8 cellular contexts compared by ENCODE assay signal in genomic region chr15:94232107-94232506, GRCh38. TPM values are rescaled to one million over a fixed set of nuclear protein-coding genes. Genes with fewer than 3 reads are reported as not detected.
DNase-seq lines count a peak whose midpoint lies in the region; ATAC-seq and TF ChIP-seq lines count a peak whose summit lies in the region.

No MANE protein-coding gene starts in this region.

- peak overlapping the region; percentile 92 for H3K4me3 Mint-ChIP-seq in activated naive CD4-positive, alpha-beta T cell treated with anti-CD3 and anti-CD28 coated beads, Interleukin-2, amount 50 U/mL, for 24 hours
- peak overlapping the region; percentile 87 for H3K4me3 Mint-ChIP-seq in activated CD4-positive, alpha-beta memory T cell treated with anti-CD3 and anti-CD28 coated beads, Interleukin-2, amount 10 ng/mL, durations not matched to agents 7 days and 5 days

- H3K4me1 Mint-ChIP-seq in activated naive CD4-positive, alpha-beta T cell treated with anti-CD3 and anti-CD28 coated beads, Interleukin-2, amount 50 U/mL, for 24 hours: peaks cover 80% of the 10 kb centered on the region
- H3K4me1 Mint-ChIP-seq in activated CD4-positive, alpha-beta memory T cell treated with anti-CD3 and anti-CD28 coated beads, Interleukin-2, amount 10 ng/mL, durations not matched to agents 7 days and 5 days: peaks cover 78% of the 10 kb centered on the region

- TF ChIP-seq CTCF in kidney epithelial cell (IDR thresholded peaks at IDR 0.05; ENCODE audit: insufficient read depth, low read length, poor library complexity, severe bottlenecking) (no peak), upper lobe of left lung (IDR thresholded peaks at IDR 0.05) (no peak)

- POLR2A ChIA-PET in activated CD4-positive, alpha-beta memory T cell treated with anti-CD3 and anti-CD28 coated beads, Interleukin-2, amount 10 ng/mL, durations not matched to agents 7 days and 5 days (lab: Charles Lee): interaction anchor here (1.0 to 3.9 kb wide), 10 partner anchors 7 to 91 kb away, joined by 3 to 56 read pairs (median 8); no protein-coding TSS in a partner anchor

- no peak overlapping the region for H3K27ac Mint-ChIP-seq in activated naive CD4-positive, alpha-beta T cell treated with anti-CD3 and anti-CD28 coated beads, Interleukin-2, amount 50 U/mL, for 24 hours
- H3K27ac Mint-ChIP-seq in activated CD4-positive, alpha-beta memory T cell treated with anti-CD3 and anti-CD28 coated beads, Interleukin-2, amount 10 ng/mL, durations not matched to agents 7 days and 5 days: peak overlapping the region; percentile 66

- no peaks in the 10 kb centered on the region for H3K9me3 ChIP-seq in upper lobe of left lung

- no peaks in the 10 kb centered on the region for H3K36me3 Mint-ChIP-seq in activated naive CD4-positive, alpha-beta T cell treated with anti-CD3 and anti-CD28 coated beads, Interleukin-2, amount 50 U/mL, for 24 hours
- H3K36me3 Mint-ChIP-seq in activated CD4-positive, alpha-beta memory T cell treated with anti-CD3 and anti-CD28 coated beads, Interleukin-2, amount 10 ng/mL, durations not matched to agents 7 days and 5 days (ENCODE audit: low read depth): peaks cover 32% of the 10 kb centered on the region

- ATAC-seq in upper lobe of left lung (ENCODE audit: low FRiP score in 2 of 2) (no peak), GM21576 (IDR thresholded peaks at IDR 0.05; ENCODE audit: unreplicated experiment) (no peak)

- WGBS in upper lobe of left lung, 2 donors: 13 to 20% methylated on average over 9 of the region's 9 CpGs

- H3K27ac ChIP-seq in upper lobe of left lung: peak overlapping the region; percentile 84 to 89 (median 86)

- no peak for TF ChIP-seq EP300 in upper lobe of left lung (IDR thresholded peaks at IDR 0.05)

- peaks cover 8 to 57% (median 28%) of the 10 kb centered on the region in 4 donors for H3K4me1 ChIP-seq in upper lobe of left lung

- peaks cover 6% of the 10 kb centered on the region for H3K9me3 Mint-ChIP-seq in activated naive CD4-positive, alpha-beta T cell treated with anti-CD3 and anti-CD28 coated beads, Interleukin-2, amount 50 U/mL, for 24 hours
- no peaks in the 10 kb centered on the region for H3K9me3 Mint-ChIP-seq in activated CD4-positive, alpha-beta memory T cell treated with anti-CD3 and anti-CD28 coated beads, Interleukin-2, amount 10 ng/mL, durations not matched to agents 7 days and 5 days

- CTCF ChIA-PET in activated CD4-positive, alpha-beta memory T cell treated with anti-CD3 and anti-CD28 coated beads, Interleukin-2, amount 10 ng/mL, durations not matched to agents 7 days and 5 days (lab: Charles Lee): interaction anchor here (0.7 to 6.8 kb wide), 6 partner anchors 38 to 91 kb away, joined by 3 to 72 read pairs (median 12); no protein-coding TSS in a partner anchor

- DNase-seq in activated naive CD4-positive, alpha-beta T cell treated with anti-CD3 and anti-CD28 coated beads, Interleukin-2, amount 50 U/mL, for 16 hours: no peak
- no peak for DNase-seq in activated CD4-positive, alpha-beta memory T cell treated with anti-CD3 and anti-CD28 coated beads, Interleukin-2, amount 10 ng/mL, durations not matched to agents 7 days and 5 days
- DNase-seq in kidney epithelial cell (ENCODE audit: low read depth): no peak
- no peak for DNase-seq in upper lobe of left lung
- DNase-seq in amygdala (lab: John Stamatoyannopoulos, UW): no peak
- DNase-seq in NCI-H2171 (lab: John Stamatoyannopoulos, UW): no peak

- H3K27me3 ChIP-seq in kidney epithelial cell (ENCODE audit: control insufficient read depth, insufficient read depth, low read length) (no peaks in the 10 kb centered on the region), upper lobe of left lung (no peaks in the 10 kb centered on the region)

- H3K4me3 ChIP-seq in kidney epithelial cell (ENCODE audit: low read depth, low read length) (peak overlapping the region; percentile 68), upper lobe of left lung (peak overlapping the region; percentile 32 to 74 (median 62))

- H3K36me3 ChIP-seq in kidney epithelial cell (ENCODE audit: control insufficient read depth, insufficient read depth, low read length) (no peaks in the 10 kb centered on the region), upper lobe of left lung (no peaks in the 10 kb centered on the region)

- no peak for TF ChIP-seq POLR2A in upper lobe of left lung (IDR thresholded peaks at IDR 0.05)

- H3K27me3 Mint-ChIP-seq in activated naive CD4-positive, alpha-beta T cell treated with anti-CD3 and anti-CD28 coated beads, Interleukin-2, amount 50 U/mL, for 24 hours: no peaks in the 10 kb centered on the region
- H3K27me3 Mint-ChIP-seq in activated CD4-positive, alpha-beta memory T cell treated with anti-CD3 and anti-CD28 coated beads, Interleukin-2, amount 10 ng/mL, durations not matched to agents 7 days and 5 days: peaks cover 2% of the 10 kb centered on the region

RNA-seq across cellular contexts. Expression of gene MCTP2, which starts 0.7 kb away (rescaled TPM):
- total RNA-seq in activated CD4-positive, alpha-beta memory T cell treated with anti-CD3 and anti-CD28 coated beads, Interleukin-2, amount 10 ng/mL, durations not matched to agents 7 days and 5 days: 10 to 100 TPM; 46.7 to 48.7 TPM
- total RNA-seq in kidney epithelial cell: 6.3 and 7.7 TPM in 2 replicates
- 10 to 100 TPM; 33.4 to 64.8 (median 48.5) TPM for total RNA-seq in upper lobe of left lung
